18 cellular contexts compared by ENCODE assay signal in the genomic region with DNA sequence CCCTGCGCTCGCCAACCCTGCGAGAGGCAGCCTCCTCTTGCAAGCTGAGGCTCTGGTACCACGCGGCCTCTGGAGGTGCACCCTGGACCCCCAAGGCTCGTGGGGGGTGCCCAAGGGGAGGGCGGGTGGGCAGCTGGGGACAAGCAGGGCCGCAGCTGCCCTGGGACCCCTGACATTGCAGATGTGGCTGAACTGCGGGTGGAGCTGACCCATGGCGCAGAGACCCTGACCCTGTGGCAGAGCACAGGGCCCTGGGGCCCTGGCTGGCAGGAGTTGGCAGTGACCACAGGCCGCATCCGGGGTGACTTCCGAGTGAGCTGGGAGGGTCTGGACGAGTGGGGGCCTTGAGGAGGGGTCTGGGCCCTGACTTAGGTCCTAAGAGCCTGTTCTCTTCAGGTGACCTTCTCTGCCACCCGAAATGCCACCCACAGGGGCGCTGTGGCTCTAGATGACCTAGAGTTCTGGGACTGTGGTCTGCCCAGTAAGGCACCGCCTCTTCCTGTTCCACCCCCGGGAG. TPM values are rescaled to one million over a fixed set of nuclear protein-coding genes. Genes with fewer than 3 reads are reported as not detected.
DNase-seq lines count a peak whose midpoint lies in the region; ATAC-seq and TF ChIP-seq lines count a peak whose summit lies in the region.
"Had no signal": no experiment of that assay in that cellular context is flagged by ENCODE, and none has a peak within 500 bp of the region (broad histone marks: within the 10 kb centered on the region; RNA-seq: fewer than 3 reads in every experiment).

No MANE protein-coding gene starts in this region.

- H3K9ac ChIP-seq in Karpas-422 (ENCODE audit: low read length), result no peak overlapping the region

- no peak overlapping the region for H3K4me3 ChIP-seq in Karpas-422 (ENCODE audit: low read length)
- H3K4me3 ChIP-seq in sigmoid colon, result no peak overlapping the region
- H3K4me3 ChIP-seq in breast epithelium, result no peak overlapping the region
- H3K4me3 ChIP-seq: coronary artery, SK-N-MC, suprapubic skin, vagina had no signal

- no peaks in the 10 kb centered on the region for H3K27me3 ChIP-seq in Karpas-422 (ENCODE audit: low read length)
- H3K27me3 ChIP-seq in sigmoid colon, result no peaks in the 10 kb centered on the region
- H3K27me3 ChIP-seq in breast epithelium, result no peaks in the 10 kb centered on the region
- H3K27me3 ChIP-seq: suprapubic skin, vagina had no signal

- peaks cover 13% of the 10 kb centered on the region for H4K20me1 ChIP-seq in Karpas-422 (ENCODE audit: insufficient read depth, low read depth, low read length)

- TF ChIP-seq EP300 in sigmoid colon (IDR thresholded peaks at IDR 0.05), result no peak

- peak; percentile 11 for DNase-seq in activated naive CD4-positive, alpha-beta T cell treated with anti-CD3 and anti-CD28 coated beads, Interleukin-2, amount 50 U/mL, for 16 hours
- no peak for DNase-seq in activated naive CD4-positive, alpha-beta T cell treated with Interleukin-2 at 50 U/mL for 16 hours
- DNase-seq in Karpas-422, result peak; percentile 64
- peak; percentile 16 for DNase-seq in left ventricle myocardium superior
- peak; percentile 61 for DNase-seq in sigmoid colon
- DNase-seq in breast epithelium (ENCODE audit: low spot score in 2 of 2), result no peak
- no peak for DNase-seq in COLO668 (lab: John Stamatoyannopoulos, UW; ENCODE audit: unreplicated experiment)
- DNase-seq: activated CD8-positive, alpha-beta memory T cell treated with anti-CD3 and anti-CD28 coated beads for 24 hours; activated naive CD8-positive, alpha-beta T cell treated with anti-CD3 and anti-CD28 coated beads, Interleukin-2, amount 10 ng/mL, durations not matched to agents 7 days and 5 days; NCI-H2029 had no signal

- H3K27ac ChIP-seq in Karpas-422 (ENCODE audit: low read length) (no peak overlapping the region), sigmoid colon (no peak overlapping the region), breast epithelium (no peak overlapping the region)
- H3K27ac ChIP-seq: C4-2B, coronary artery, SK-N-MC, suprapubic skin, vagina had no signal

- 82 to 85% methylated on average over 18 of the region's 18 CpGs for WGBS in sigmoid colon, 2 donors

- intact Hi-C loops in left ventricle myocardium superior (cut with micrococcal nuclease) (no loop called here), sigmoid colon (cut with DNase I) (no loop called here), breast epithelium (cut with DNase I; ENCODE audit: low total_unique reads) (no loop called here)

- H3K9me3 ChIP-seq in Karpas-422 (ENCODE audit: low read length) (no peaks in the 10 kb centered on the region), sigmoid colon (no peaks in the 10 kb centered on the region), breast epithelium (no peaks in the 10 kb centered on the region)
- H3K9me3 ChIP-seq: suprapubic skin, vagina had no signal

- ATAC-seq in left ventricle myocardium superior, result no peak
- no peak for ATAC-seq in SK-N-SH treated with all-trans-retinoic acid at 6 μM for 48 hours
- ATAC-seq: activated CD4-positive, CD25-positive, alpha-beta regulatory T cell treated with anti-CD3 and anti-CD28 coated beads, Interleukin-2, amount 50 U/mL, for 24 hours; Panc1 had no signal

- no peaks in the 10 kb centered on the region for H3K9me2 ChIP-seq in Karpas-422 (replicated peaks; ENCODE audit: insufficient read depth, low read length)

- no peak overlapping the region for H2AFZ ChIP-seq in Karpas-422 (ENCODE audit: low read length)

- H3K36me3 ChIP-seq in Karpas-422 (ENCODE audit: insufficient read depth, low read length) (peaks cover 3% of the 10 kb centered on the region; the same call in 1 of the 2 replicates), sigmoid colon (peaks cover 0 to 6% (median 0%) of the 10 kb centered on the region in 4 donors), breast epithelium (no peaks in the 10 kb centered on the region)
- H3K36me3 ChIP-seq: vagina had no signal

- H3K79me2 ChIP-seq in Karpas-422 (ENCODE audit: low read length), result no peaks in the 10 kb centered on the region

- no peak for TF ChIP-seq CTCF in sigmoid colon (IDR thresholded peaks at IDR 0.05)
- no peak for TF ChIP-seq CTCF in breast epithelium (IDR thresholded peaks at IDR 0.05)

- peaks cover 9% of the 10 kb centered on the region for H3K4me1 ChIP-seq in Karpas-422 (ENCODE audit: low read length)
- H3K4me1 ChIP-seq in sigmoid colon, result peaks cover 0 to 24% (median 19%) of the 10 kb centered on the region in 4 donors
- H3K4me1 ChIP-seq in breast epithelium, result peaks cover 3 to 13% of the 10 kb centered on the region in 2 donors

- no peak for TF ChIP-seq POLR2A in sigmoid colon (IDR thresholded peaks at IDR 0.05)
- no peak for TF ChIP-seq POLR2A in breast epithelium (IDR thresholded peaks at IDR 0.05)

- no peak overlapping the region for H3K4me2 ChIP-seq in Karpas-422 (ENCODE audit: low read depth, low read length, poor library complexity, severe bottlenecking)

TF ChIP-seq in SK-N-SH treated with all-trans-retinoic acid at 6 μM for 48 hours, 23 proteins besides CTCF, POLR2A, EP300 and RAD21:
- TF ChIP-seq, protein P1, sequence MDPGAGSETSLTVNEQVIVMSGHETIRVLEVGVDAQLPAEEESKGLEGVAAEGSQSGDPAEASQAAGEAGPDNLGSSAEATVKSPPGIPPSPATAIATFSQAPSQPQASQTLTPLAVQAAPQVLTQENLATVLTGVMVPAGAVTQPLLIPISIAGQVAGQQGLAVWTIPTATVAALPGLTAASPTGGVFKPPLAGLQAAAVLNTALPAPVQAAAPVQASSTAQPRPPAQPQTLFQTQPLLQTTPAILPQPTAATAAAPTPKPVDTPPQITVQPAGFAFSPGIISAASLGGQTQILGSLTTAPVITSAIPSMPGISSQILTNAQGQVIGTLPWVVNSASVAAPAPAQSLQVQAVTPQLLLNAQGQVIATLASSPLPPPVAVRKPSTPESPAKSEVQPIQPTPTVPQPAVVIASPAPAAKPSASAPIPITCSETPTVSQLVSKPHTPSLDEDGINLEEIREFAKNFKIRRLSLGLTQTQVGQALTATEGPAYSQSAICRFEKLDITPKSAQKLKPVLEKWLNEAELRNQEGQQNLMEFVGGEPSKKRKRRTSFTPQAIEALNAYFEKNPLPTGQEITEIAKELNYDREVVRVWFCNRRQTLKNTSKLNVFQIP (CRISPR knock-in tag; IDR thresholded peaks at IDR 0.05; ENCODE audit: borderline replicate concordance, low read depth), result no peak
- no peak for TF ChIP-seq CSDC2 (CRISPR knock-in tag; IDR thresholded peaks at IDR 0.05)
- TF ChIP-seq GLIS3 (CRISPR knock-in tag; IDR thresholded peaks at IDR 0.05), result no peak
- TF ChIP-seq, protein P2, sequence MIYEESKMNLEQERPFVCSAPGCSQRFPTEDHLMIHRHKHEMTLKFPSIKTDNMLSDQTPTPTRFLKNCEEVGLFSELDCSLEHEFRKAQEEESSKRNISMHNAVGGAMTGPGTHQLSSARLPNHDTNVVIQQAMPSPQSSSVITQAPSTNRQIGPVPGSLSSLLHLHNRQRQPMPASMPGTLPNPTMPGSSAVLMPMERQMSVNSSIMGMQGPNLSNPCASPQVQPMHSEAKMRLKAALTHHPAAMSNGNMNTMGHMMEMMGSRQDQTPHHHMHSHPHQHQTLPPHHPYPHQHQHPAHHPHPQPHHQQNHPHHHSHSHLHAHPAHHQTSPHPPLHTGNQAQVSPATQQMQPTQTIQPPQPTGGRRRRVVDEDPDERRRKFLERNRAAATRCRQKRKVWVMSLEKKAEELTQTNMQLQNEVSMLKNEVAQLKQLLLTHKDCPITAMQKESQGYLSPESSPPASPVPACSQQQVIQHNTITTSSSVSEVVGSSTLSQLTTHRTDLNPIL (CRISPR knock-in tag; IDR thresholded peaks at IDR 0.05; ENCODE audit: low read depth), result no peak
TF ChIP-seq in SK-N-SH treated with all-trans-retinoic acid at 6 μM for 48 hours: peak in this region for 0.

RNA-seq across cellular contexts. Expression of a gene that starts 1.5 kb away (rescaled TPM):
- total RNA-seq in Karpas-422 (2014; rRNA removed; shearing (Covaris generic); ENCODE audit: low replicate concordance), result 7.9 TPM in 2 replicates
- 12.9 TPM for total RNA-seq in left ventricle myocardium superior
- 1 to 10 TPM in 2 of 4 donors, under 1 TPM in 2; 0.71 to 2.8 (median 1.8) TPM for total RNA-seq in sigmoid colon
- polyA plus RNA-seq in sigmoid colon, result 10 to 100 TPM in 1 of 3 donors, 1 to 10 TPM in 2; 1.6 to 25.3 (median 2.4) TPM
- 1 to 10 TPM in 2 of 3 donors, under 1 TPM in 1; 0.64 to 5.6 (median 3.4) TPM for total RNA-seq in breast epithelium

RNA-seq across cellular contexts. Expression of a gene that starts 4.4 kb away (rescaled TPM):
- 82.5 and 164 TPM in 2 replicates for total RNA-seq in Karpas-422 (2014; rRNA removed; shearing (Covaris generic); ENCODE audit: low replicate concordance)
- total RNA-seq in left ventricle myocardium superior (357 TPM), sigmoid colon (10 to 100 TPM; 39.0 to 73.1 (median 56.4) TPM), breast epithelium (10 to 100 TPM; 43.2 to 70.8 (median 52.5) TPM)
- polyA plus RNA-seq in sigmoid colon, result 100 to 1,000 TPM; 109 to 144 (median 120) TPM

RNA-seq across cellular contexts. Expression of a gene that starts 11.4 kb away (rescaled TPM):
- 1.9 and 5.0 TPM in 2 replicates for total RNA-seq in Karpas-422 (2014; rRNA removed; shearing (Covaris generic); ENCODE audit: low replicate concordance)
- total RNA-seq in left ventricle myocardium superior, result 9.1 TPM
- total RNA-seq in sigmoid colon, result 1 to 10 TPM in 3 of 4 donors, under 1 TPM in 1; 0.82 to 8.6 (median 5.2) TPM
- 1 to 10 TPM in 2 of 3 donors, under 1 TPM in 1; 0.46 to 6.7 (median 1.8) TPM for polyA plus RNA-seq in sigmoid colon
- total RNA-seq in breast epithelium, result 1 to 10 TPM; 1.0 to 2.3 (median 1.1) TPM

RNA-seq across cellular contexts. Expression of a gene that starts 12.5 kb away (rescaled TPM):
- 152 and 302 TPM in 2 replicates for total RNA-seq in Karpas-422 (2014; rRNA removed; shearing (Covaris generic); ENCODE audit: low replicate concordance)
- total RNA-seq in left ventricle myocardium superior (354 TPM), sigmoid colon (100 to 1,000 TPM; 261 to 303 (median 281) TPM), breast epithelium (100 to 1,000 TPM; 334 to 365 (median 365) TPM)
- 100 to 1,000 TPM; 541 to 755 (median 730) TPM for polyA plus RNA-seq in sigmoid colon

RNA-seq across cellular contexts. Expression of a gene that starts 32.7 kb away (rescaled TPM):
- total RNA-seq in Karpas-422 (2014; rRNA removed; shearing (Covaris generic); ENCODE audit: low replicate concordance), result 6.3 and 11.3 TPM in 2 replicates
- 11.4 TPM for total RNA-seq in left ventricle myocardium superior
- 1 to 10 TPM; 1.8 to 5.5 (median 3.9) TPM for total RNA-seq in sigmoid colon
- 10 to 100 TPM; 13.2 to 21.9 (median 13.9) TPM for polyA plus RNA-seq in sigmoid colon
- total RNA-seq in breast epithelium, result 1 to 10 TPM; 3.4 to 8.9 (median 8.5) TPM

Comparison
In these comparisons a context has a peak if more than half of its experiments do, and no peak if none do; other contexts are left out.
1. DNase-seq: peak in activated naive CD4-positive, alpha-beta T cell treated with anti-CD3 and anti-CD28 coated beads, Interleukin-2, amount 50 U/mL, for 16 hours (single experiment), Karpas-422 (single experiment), left ventricle myocardium superior (single experiment) and sigmoid colon (single experiment); none in activated naive CD4-positive, alpha-beta T cell treated with Interleukin-2 at 50 U/mL for 16 hours (single experiment), breast epithelium (0 of 2) and COLO668 (single experiment).